8 cellular contexts compared by ENCODE assay signal in the genomic region with DNA sequence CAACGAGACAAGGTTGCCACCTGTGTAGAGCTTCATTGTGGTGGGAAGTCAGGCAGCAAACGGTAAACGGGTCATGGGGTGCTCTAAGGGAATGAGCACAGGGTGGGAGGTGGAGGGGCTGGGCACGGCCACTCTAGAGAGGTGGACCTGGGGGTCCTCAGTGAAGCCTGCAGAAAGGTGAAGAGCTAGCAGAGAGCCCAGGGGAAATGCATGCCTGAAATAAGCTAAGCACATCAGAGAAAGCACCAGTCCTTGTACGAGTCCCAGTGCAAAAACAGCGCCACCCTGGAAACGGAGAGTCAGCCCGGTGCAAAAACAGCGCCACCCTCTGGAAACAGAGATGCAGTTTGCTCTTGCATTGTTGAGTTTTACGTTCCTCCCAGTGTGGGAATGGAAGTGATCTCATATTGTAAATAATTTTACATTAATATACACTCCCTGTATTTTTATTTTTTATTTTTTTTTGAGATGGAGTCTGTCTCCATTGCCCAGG.
A peak's percentile ranks its signal among the peaks of the same experiment; 100 is the strongest.
DNase-seq lines count a peak whose midpoint lies in the region; ATAC-seq and TF ChIP-seq lines count a peak whose summit lies in the region.

No MANE protein-coding gene starts in this region.

- H3K4me1 ChIP-seq in HCT116 (ENCODE audit: control insufficient read depth in 1 of 2, insufficient read depth in 2 of 2, low read length in 2 of 2) = no peaks in the 10 kb centered on the region
- no peaks in the 10 kb centered on the region for H3K4me1 ChIP-seq in mucosa of descending colon (ENCODE audit: low read depth)

- CTCF ChIA-PET in HCT116 (lab: Charles Lee) = interaction anchor here (0.6 to 1.9 kb wide), 18 partner anchors 9 to 229 kb away, joined by 3 to 7 read pairs (median 3); partner anchors contain the start of gene CBX8

- POLR2A ChIA-PET in HCT116 (lab: Charles Lee) = interaction anchor here (1.2 kb wide), 1 partner anchor 131 kb away, joined by 3 read pairs; the partner anchor contains the start of gene CBX4

- H3K27me3 ChIP-seq in HCT116 (ENCODE audit: insufficient read depth, low read length) = no peaks in the 10 kb centered on the region

- TF ChIP-seq CTCF in C4-2B (conservative IDR thresholded peaks at IDR 0.05) = peak; percentile 50
- peak; percentile 82 to 98 (median 86) for TF ChIP-seq CTCF in HCT116 (IDR thresholded peaks at IDR 0.05 in 2 of 3, conservative IDR thresholded peaks at IDR 0.05 in 1 of 3; ENCODE audit: borderline replicate concordance in 1 of 3, insufficient read depth in 1 of 3, low read depth in 2 of 3, low read length in 2 of 3)
- no peak for TF ChIP-seq CTCF in coronary artery (IDR thresholded peaks at IDR 0.05)
- TF ChIP-seq CTCF in mucosa of descending colon (IDR thresholded peaks at IDR 0.05) = peak; percentile 23

- no peaks in the 10 kb centered on the region for H4K20me1 ChIP-seq in HCT116 (ENCODE audit: insufficient read depth)

- H3K9ac ChIP-seq in HCT116 (ENCODE audit: low read length) = no peak overlapping the region

- H3K9me2 ChIP-seq in HCT116 (ENCODE audit: insufficient read depth) = no peaks in the 10 kb centered on the region

- peak; percentile 75 for ATAC-seq in HCT116
- peak; percentile 44 for ATAC-seq in mucosa of descending colon
- ATAC-seq in HG02973 (IDR thresholded peaks at IDR 0.05; ENCODE audit: unreplicated experiment) = no peak
- no peak for ATAC-seq in HG03432 (IDR thresholded peaks at IDR 0.05; ENCODE audit: unreplicated experiment)
- ATAC-seq in GM19467 (IDR thresholded peaks at IDR 0.05; ENCODE audit: unreplicated experiment) = no peak

- H3K9me3 ChIP-seq in HCT116 (ENCODE audit: control insufficient read depth in 1 of 2, insufficient read depth in 1 of 2, low read depth in 1 of 2, low read length in 2 of 2) (no peaks in the 10 kb centered on the region), mucosa of descending colon (no peaks in the 10 kb centered on the region)

- H3K36me3 ChIP-seq in HCT116 (ENCODE audit: control insufficient read depth in 1 of 2, insufficient read depth in 2 of 2, low read length in 2 of 2) = no peaks in the 10 kb centered on the region
- H3K36me3 ChIP-seq in mucosa of descending colon (ENCODE audit: low read depth) = no peaks in the 10 kb centered on the region

- H3K4me3 ChIP-seq in HCT116 (replicated peaks in 1 of 2; ENCODE audit: low read depth in 1 of 2, low read length in 2 of 2) = no peak overlapping the region
- no peak overlapping the region for H3K4me3 ChIP-seq in coronary artery
- no peak overlapping the region for H3K4me3 ChIP-seq in mucosa of descending colon

- H3K4me2 ChIP-seq in HCT116 (ENCODE audit: low read length) = no peak overlapping the region

- peak; percentile 38 for DNase-seq in HCT116 (ENCODE audit: low read depth, low spot score)
- DNase-seq in SHP77 (lab: John Stamatoyannopoulos, UW) = peak; percentile 60 to 82
- DNase-seq in coronary artery (ENCODE audit: low spot score) = peak; percentile 35
- DNase-seq in mucosa of descending colon = peak; percentile 8 to 73 (median 57)

- H2AFZ ChIP-seq in HCT116 (ENCODE audit: low read depth, low read length, poor library complexity, severe bottlenecking) = no peak overlapping the region

- intact Hi-C loops in HCT116 (cut with micrococcal nuclease) = loop anchor here (5.0 kb wide), 1 partner anchor 183 kb away; no protein-coding TSS in a partner anchor
- intact Hi-C loops in mucosa of descending colon (cut with DNase I, micrococcal nuclease) = no loop called here

- no peaks in the 10 kb centered on the region for H3K79me2 ChIP-seq in HCT116 (ENCODE audit: insufficient read depth, low read length)

- RAD21 ChIA-PET in HCT116 (lab: Charles Lee; ENCODE audit: low non-redundant PET in 1 of 2, low total read pairs in 2 of 2, uncharacterized antibody in 2 of 2, unreplicated experiment in 2 of 2) = interaction anchor here in 1 of 2 experiments (0.7 kb wide), 1 partner anchor 41 kb away, joined by 3 read pairs; no protein-coding TSS in a partner anchor

- no TSS peak for BruUV-seq in HCT116 (replicated peaks; lab: Mats Ljungman, UMichigan)

- TF ChIP-seq RAD21 in HCT116 (IDR thresholded peaks at IDR 0.05; ENCODE audit: low read depth) = peak; percentile 79

- no peak for TF ChIP-seq POLR2A in HCT116 (IDR thresholded peaks at IDR 0.05; ENCODE audit: borderline replicate concordance, extremely low read depth, insufficient read depth, insufficient read length)

- H3K27ac ChIP-seq in C4-2B (no peak overlapping the region), HCT116 (ENCODE audit: low read depth, low read length) (no peak overlapping the region), coronary artery (no peak overlapping the region)

TF ChIP-seq in HCT116, 20 proteins besides CTCF, POLR2A, EP300 and RAD21:
- TF ChIP-seq SIN3A (IDR thresholded peaks at IDR 0.05; ENCODE audit: low read depth) (no peak), YY1 (IDR thresholded peaks at IDR 0.05; ENCODE audit: extremely low read depth, insufficient replicate concordance, low read depth, low read length) (no peak), POLR2AphosphoS5 (IDR thresholded peaks at IDR 0.05; ENCODE audit: low read depth, low read length) (no peak), FOSL1 (IDR thresholded peaks at IDR 0.05; ENCODE audit: low read depth) (no peak), ELF1 (IDR thresholded peaks at IDR 0.05; ENCODE audit: borderline replicate concordance, low read depth) (no peak), SP1 (IDR thresholded peaks at IDR 0.05; ENCODE audit: low read depth) (no peak), ZNF274 (IDR thresholded peaks at IDR 0.05; ENCODE audit: low read depth, low read length) (no peak), EGR1 (IDR thresholded peaks at IDR 0.05; ENCODE audit: low read depth) (no peak), CEBPB (IDR thresholded peaks at IDR 0.05; ENCODE audit: low read depth) (no peak), TCF7L2 (IDR thresholded peaks at IDR 0.05; ENCODE audit: borderline replicate concordance, extremely low read depth, insufficient read depth, insufficient read length) (no peak)
- TF ChIP-seq, protein P1, sequence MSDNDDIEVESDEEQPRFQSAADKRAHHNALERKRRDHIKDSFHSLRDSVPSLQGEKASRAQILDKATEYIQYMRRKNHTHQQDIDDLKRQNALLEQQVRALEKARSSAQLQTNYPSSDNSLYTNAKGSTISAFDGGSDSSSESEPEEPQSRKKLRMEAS (IDR thresholded peaks at IDR 0.05) = no peak
- TF ChIP-seq, protein P2, sequence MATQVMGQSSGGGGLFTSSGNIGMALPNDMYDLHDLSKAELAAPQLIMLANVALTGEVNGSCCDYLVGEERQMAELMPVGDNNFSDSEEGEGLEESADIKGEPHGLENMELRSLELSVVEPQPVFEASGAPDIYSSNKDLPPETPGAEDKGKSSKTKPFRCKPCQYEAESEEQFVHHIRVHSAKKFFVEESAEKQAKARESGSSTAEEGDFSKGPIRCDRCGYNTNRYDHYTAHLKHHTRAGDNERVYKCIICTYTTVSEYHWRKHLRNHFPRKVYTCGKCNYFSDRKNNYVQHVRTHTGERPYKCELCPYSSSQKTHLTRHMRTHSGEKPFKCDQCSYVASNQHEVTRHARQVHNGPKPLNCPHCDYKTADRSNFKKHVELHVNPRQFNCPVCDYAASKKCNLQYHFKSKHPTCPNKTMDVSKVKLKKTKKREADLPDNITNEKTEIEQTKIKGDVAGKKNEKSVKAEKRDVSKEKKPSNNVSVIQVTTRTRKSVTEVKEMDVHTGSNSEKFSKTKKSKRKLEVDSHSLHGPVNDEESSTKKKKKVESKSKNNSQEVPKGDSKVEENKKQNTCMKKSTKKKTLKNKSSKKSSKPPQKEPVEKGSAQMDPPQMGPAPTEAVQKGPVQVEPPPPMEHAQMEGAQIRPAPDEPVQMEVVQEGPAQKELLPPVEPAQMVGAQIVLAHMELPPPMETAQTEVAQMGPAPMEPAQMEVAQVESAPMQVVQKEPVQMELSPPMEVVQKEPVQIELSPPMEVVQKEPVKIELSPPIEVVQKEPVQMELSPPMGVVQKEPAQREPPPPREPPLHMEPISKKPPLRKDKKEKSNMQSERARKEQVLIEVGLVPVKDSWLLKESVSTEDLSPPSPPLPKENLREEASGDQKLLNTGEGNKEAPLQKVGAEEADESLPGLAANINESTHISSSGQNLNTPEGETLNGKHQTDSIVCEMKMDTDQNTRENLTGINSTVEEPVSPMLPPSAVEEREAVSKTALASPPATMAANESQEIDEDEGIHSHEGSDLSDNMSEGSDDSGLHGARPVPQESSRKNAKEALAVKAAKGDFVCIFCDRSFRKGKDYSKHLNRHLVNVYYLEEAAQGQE (IDR thresholded peaks at IDR 0.05; ENCODE audit: low read depth) = no peak

Comparison
In these comparisons a context has a peak if more than half of its experiments do, and no peak if none do; other contexts are left out.
1. ATAC-seq: peak in HCT116 (single experiment) and mucosa of descending colon (single experiment); none in HG02973 (single experiment), HG03432 (single experiment) and GM19467 (single experiment).
2. Peak in every context shown above with its lines, with median percentiles within 50 percentile points of each other: DNase-seq.